ENCODE assay signal across 8 cellular contexts in the genomic region with DNA sequence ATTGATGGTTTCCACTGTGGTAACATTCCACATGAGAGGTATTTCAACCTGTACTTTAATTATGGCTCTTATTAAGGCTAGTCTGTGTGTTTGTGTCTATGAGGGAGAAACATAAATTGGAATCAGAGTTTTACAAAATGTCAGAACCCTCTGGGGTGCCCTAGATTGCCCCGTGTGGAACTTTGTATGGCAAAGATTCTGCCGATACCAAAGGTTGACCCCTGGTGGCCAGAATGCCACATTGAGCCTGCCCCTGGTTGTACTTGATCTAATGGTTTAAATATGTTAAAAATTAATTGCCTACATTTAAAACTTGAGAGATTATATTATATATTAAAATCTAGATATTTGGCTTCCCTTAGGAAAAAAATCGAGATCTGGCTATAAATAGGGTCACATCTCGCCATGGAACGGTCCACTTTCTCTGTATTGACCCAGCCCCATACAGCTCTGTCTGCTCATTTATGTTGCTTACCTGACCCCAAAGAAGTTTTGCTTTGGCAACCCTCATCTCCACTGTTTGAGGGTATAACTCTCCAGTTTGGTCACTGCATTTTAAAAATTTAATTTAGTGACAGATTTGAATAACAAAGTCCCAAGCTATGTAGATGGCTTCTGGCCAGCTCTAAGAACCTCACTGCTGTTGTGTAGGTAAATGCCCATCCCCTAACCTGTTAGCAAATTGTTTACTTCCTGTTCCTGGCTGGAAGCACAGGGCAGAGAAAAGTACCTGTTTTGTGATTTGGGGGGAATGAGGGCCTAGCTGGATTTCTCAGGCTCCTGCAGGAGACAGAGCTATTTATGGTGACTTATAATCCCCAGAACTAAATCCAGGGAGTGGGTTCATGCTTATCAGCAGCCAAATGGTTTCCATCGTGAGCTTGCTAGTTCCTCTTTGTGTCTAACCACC.
DNase-seq lines count a peak whose midpoint lies in the region; ATAC-seq and TF ChIP-seq lines count a peak whose summit lies in the region.

No MANE protein-coding gene starts in this region.

- H3K27ac ChIP-seq in cardiac muscle cell (no peak overlapping the region), OCI-LY3 (ENCODE audit: low read length) (no peak overlapping the region), spleen (peak overlapping the region in 7 of 8 donors; percentile 26 to 65 (median 53))

- no peaks in the 10 kb centered on the region for H3K9me3 ChIP-seq in cardiac muscle cell (ENCODE audit: low read depth)
- H3K9me3 ChIP-seq in OCI-LY3 (ENCODE audit: insufficient read depth, low read length): no peaks in the 10 kb centered on the region
- no peaks in the 10 kb centered on the region for H3K9me3 ChIP-seq in spleen

- no peak for ATAC-seq in Right ventricle myocardium inferior
- peak; percentile 79 for ATAC-seq in HG02938 (IDR thresholded peaks at IDR 0.05; ENCODE audit: unreplicated experiment)
- ATAC-seq in left ventricle myocardium superior: peak; percentile 63

- peaks cover 11% of the 10 kb centered on the region for H4K20me1 ChIP-seq in OCI-LY3 (ENCODE audit: insufficient read depth, low read length)

- H3K27me3 ChIP-seq in cardiac muscle cell (no peaks in the 10 kb centered on the region), OCI-LY3 (ENCODE audit: low read depth, low read length) (no peaks in the 10 kb centered on the region), spleen (replicated peaks in 1 of 7) (no peaks in the 10 kb centered on the region)

- no peaks in the 10 kb centered on the region for H3K36me3 ChIP-seq in cardiac muscle cell
- peaks cover 34% of the 10 kb centered on the region for H3K36me3 ChIP-seq in OCI-LY3 (replicated peaks; ENCODE audit: low read depth, low read length)
- H3K36me3 ChIP-seq in spleen: peaks cover 0 to 81% (median 17%) of the 10 kb centered on the region in 6 donors

- WGBS in spleen, 5 donors: 14 to 27% (median 24%) methylated on average over 6 of the region's 6 CpGs

- TF ChIP-seq CTCF in cardiac muscle cell (IDR thresholded peaks at IDR 0.05; ENCODE audit: low read depth, low read length): peak; percentile 85
- peak; percentile 85 for TF ChIP-seq CTCF in OCI-LY3 (IDR thresholded peaks at IDR 0.05; ENCODE audit: low read depth, low read length)
- peak; percentile 70 to 91 (median 86) for TF ChIP-seq CTCF in spleen (IDR thresholded peaks at IDR 0.05 in 8 of 11, conservative IDR thresholded peaks at IDR 0.05 in 3 of 11)

- intact Hi-C loops in Right ventricle myocardium inferior (cut with DNase I): loop anchor here (10.0 kb wide), 1 partner anchor 509 kb away; no protein-coding TSS in a partner anchor
- intact Hi-C loops in left ventricle myocardium superior (cut with micrococcal nuclease): no loop called here
- intact Hi-C loops in spleen (cut with DNase I; ENCODE audit: low total_unique reads): no loop called here

- peaks cover 23% of the 10 kb centered on the region for H3K79me2 ChIP-seq in OCI-LY3 (ENCODE audit: low read length)

- no peak for TF ChIP-seq POLR2A in spleen (IDR thresholded peaks at IDR 0.05)

- no peaks in the 10 kb centered on the region for H3K4me1 ChIP-seq in cardiac muscle cell (ENCODE audit: low read depth)
- peaks cover 10% of the 10 kb centered on the region for H3K4me1 ChIP-seq in OCI-LY3 (ENCODE audit: low read length)
- peaks cover 10 to 35% (median 19%) of the 10 kb centered on the region in 6 donors for H3K4me1 ChIP-seq in spleen

- no peak overlapping the region for H3K4me3 ChIP-seq in cardiac muscle cell
- no peak overlapping the region for H3K4me3 ChIP-seq in OCI-LY3 (ENCODE audit: low read length)
- peak overlapping the region in 1 of 8 donors; percentile 4 for H3K4me3 ChIP-seq in spleen

- H3K9ac ChIP-seq in OCI-LY3 (ENCODE audit: low read length): no peak overlapping the region

- H3K4me2 ChIP-seq in OCI-LY3 (ENCODE audit: low read length): no peak overlapping the region

- H2AFZ ChIP-seq in OCI-LY3 (ENCODE audit: low read depth, low read length): no peak overlapping the region

- DNase-seq in cardiac muscle cell (ENCODE audit: low read depth in 1 of 2, low spot score in 1 of 2) (peak; percentile 50 to 75), Right ventricle myocardium inferior (ENCODE audit: missing footprints) (no peak), left ventricle myocardium superior (peak; percentile 60), spleen (peak; percentile 88), islet precursor cell (no peak)
- peak; percentile 14 for DNase-seq in activated effector memory CD4-positive, alpha-beta T cell treated with Interleukin-2 at 50 U/mL for 16 hours

Comparison
In these comparisons a context has a peak if more than half of its experiments do, and no peak if none do; other contexts are left out.
1. DNase-seq: peak in cardiac muscle cell (2 of 2), activated effector memory CD4-positive, alpha-beta T cell treated with Interleukin-2 at 50 U/mL for 16 hours (single experiment), left ventricle myocardium superior (single experiment) and spleen (single experiment); none in Right ventricle myocardium inferior (single experiment) and islet precursor cell (single experiment).
2. H3K27ac ChIP-seq: peak in spleen (7 of 8); none in cardiac muscle cell (single experiment) and OCI-LY3 (single experiment).
3. Peak in every context shown above with its lines, with median percentiles within 50 percentile points of each other: CTCF ChIP-seq.